Comparison of ENCODE assay signal across 14 cellular contexts in genomic region chr3:150970665-150971327, GRCh38. TPM values are rescaled to one million over a fixed set of nuclear protein-coding genes. Genes with fewer than 3 reads are reported as not detected.
DNase-seq lines count a peak whose midpoint lies in the region; ATAC-seq and TF ChIP-seq lines count a peak whose summit lies in the region.
"Had no signal": no experiment of that assay in that cellular context is flagged by ENCODE, and none has a peak within 500 bp of the region (broad histone marks: within the 10 kb centered on the region; RNA-seq: fewer than 3 reads in every experiment).

No MANE protein-coding gene starts in this region.

- no peak overlapping the region for H3K27ac ChIP-seq in upper lobe of left lung
- H3K27ac ChIP-seq: 22Rv1, KMS-11, left lung had no signal

- DNase-seq in NOMO-1 treated with DMSO at 0.1 percent for 48 hours (lab: John Stamatoyannopoulos, UW; ENCODE audit: unreplicated experiment) (peak; percentile 4), NOMO-1 treated with dmso at 0.1 percent for 144 hours (lab: John Stamatoyannopoulos, UW; ENCODE audit: unreplicated experiment) (no peak), adipocyte (ENCODE audit: low read depth) (peak; percentile 70), glomerular visceral epithelial cell (ENCODE audit: extremely low spot score) (peak; percentile 44), middle frontal gyrus (ENCODE audit: extremely low spot score, low spot score) (no peak), upper lobe of left lung (no peak), NCI-H2029 treated with DMSO at 0.1 percent for 48 hours (lab: John Stamatoyannopoulos, UW) (no peak)
- no peak for DNase-seq in stimulated activated naive CD4-positive, alpha-beta T cell treated with Interleukin-2 at 50 U/mL for 16 hours (lab: John Stamatoyannopoulos, UW)
- DNase-seq: amygdala, left lung, NCI-H446 treated with DMSO at 0.1 percent for 48 hours, right cardiac atrium had no signal

- TF ChIP-seq POLR2A in upper lobe of left lung (IDR thresholded peaks at IDR 0.05), result no peak

- H3K36me3 ChIP-seq in adipocyte (ENCODE audit: control insufficient read depth, insufficient read depth, low read length, severe bottlenecking) (no peaks in the 10 kb centered on the region), upper lobe of left lung (no peaks in the 10 kb centered on the region)
- H3K36me3 ChIP-seq: left lung had no signal

- no peaks in the 10 kb centered on the region for H3K4me1 ChIP-seq in adipocyte (ENCODE audit: control insufficient read depth, insufficient read depth, low read length)
- H3K4me1 ChIP-seq in upper lobe of left lung, result no peaks in the 10 kb centered on the region
- H3K4me1 ChIP-seq: left lung had no signal

- H3K9ac ChIP-seq in adipocyte (ENCODE audit: low read length), result no peak overlapping the region
- H3K9ac ChIP-seq: KMS-11 had no signal

- TF ChIP-seq CTCF in upper lobe of left lung (IDR thresholded peaks at IDR 0.05), result no peak

- TF ChIP-seq EP300 in upper lobe of left lung (IDR thresholded peaks at IDR 0.05), result no peak

- no peak for ATAC-seq in upper lobe of left lung (ENCODE audit: low FRiP score in 2 of 2)
- ATAC-seq: left lung, right cardiac atrium had no signal

- 76 to 77% methylated on average over 6 of the region's 6 CpGs for WGBS in upper lobe of left lung, 2 donors

- H3K9me3 ChIP-seq in adipocyte (ENCODE audit: control insufficient read depth, low read length) (no peaks in the 10 kb centered on the region), upper lobe of left lung (no peaks in the 10 kb centered on the region)
- H3K9me3 ChIP-seq: left lung had no signal

- H3K27me3 ChIP-seq in adipocyte (replicated peaks; ENCODE audit: control insufficient read depth, insufficient read depth, low read length) (peaks cover 26% of the 10 kb centered on the region), upper lobe of left lung (no peaks in the 10 kb centered on the region)
- H3K27me3 ChIP-seq: left lung had no signal

- H3K4me3 ChIP-seq in adipocyte (ENCODE audit: low read length), result no peak overlapping the region
- no peak overlapping the region for H3K4me3 ChIP-seq in upper lobe of left lung
- H3K4me3 ChIP-seq: left lung had no signal

RNA-seq across cellular contexts. Expression of gene CLRN1, which starts 1.7 kb away (rescaled TPM):
- not detected for total RNA-seq in upper lobe of left lung
- total RNA-seq: left lung, right cardiac atrium had no signal

Comparison
In these comparisons a context has a peak if more than half of its experiments do, and no peak if none do; other contexts are left out.
1. DNase-seq: peak in NOMO-1 treated with DMSO at 0.1 percent for 48 hours (single experiment), adipocyte (single experiment) and glomerular visceral epithelial cell (single experiment); none in NOMO-1 treated with dmso at 0.1 percent for 144 hours (single experiment), middle frontal gyrus (single experiment), upper lobe of left lung (0 of 2), stimulated activated naive CD4-positive, alpha-beta T cell treated with Interleukin-2 at 50 U/mL for 16 hours (single experiment) and NCI-H2029 treated with DMSO at 0.1 percent for 48 hours (single experiment).